Comparison of ENCODE assay signal across 16 cellular contexts in the genomic region with DNA sequence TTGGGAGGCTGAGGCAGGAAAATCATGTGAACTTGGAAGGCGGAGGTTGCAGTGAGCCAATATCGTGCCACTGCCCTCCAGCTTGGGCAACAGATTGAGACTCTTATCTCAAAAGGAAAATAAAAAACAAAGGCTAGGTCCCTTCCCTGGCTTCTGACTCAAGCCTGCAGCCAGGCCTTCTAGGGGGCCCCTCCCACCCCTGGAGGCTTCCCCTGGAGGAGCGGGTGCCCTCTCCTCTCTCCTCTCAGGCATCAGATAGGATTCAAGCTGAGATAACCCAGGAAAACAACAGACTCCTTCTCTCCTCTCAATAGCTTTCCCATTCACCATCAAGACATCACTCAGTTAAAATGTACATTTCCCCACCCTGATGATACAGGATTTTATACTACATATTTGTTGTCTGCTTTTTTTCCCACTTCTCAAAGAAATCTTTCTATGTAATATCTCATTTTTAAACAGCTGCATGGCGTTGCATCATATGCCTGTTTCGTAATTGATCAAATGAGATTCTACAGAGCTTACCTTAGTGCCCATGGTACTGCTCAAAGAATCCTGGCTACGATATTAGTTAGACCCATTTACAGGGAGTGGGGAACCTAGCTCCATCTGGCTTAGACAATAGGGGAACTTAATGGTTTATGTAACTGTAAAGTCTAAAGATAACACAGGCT. TPM values are rescaled to one million over a fixed set of nuclear protein-coding genes. Genes with fewer than 3 reads are reported as not detected.
"Had no signal": no experiment of that assay in that cellular context is flagged by ENCODE, and none has a peak within 500 bp of the region (broad histone marks: within the 10 kb centered on the region; RNA-seq: fewer than 3 reads in every experiment).

No MANE protein-coding gene starts in this region.

- FAIRE-seq: keratinocyte, urothelium cell line had no signal

- DNase-seq: activated CD8-positive, alpha-beta T cell treated with anti-CD3 and anti-CD28 coated beads, Interleukin-2, amount 10 ng/mL, durations not matched to agents 7 days and 5 days; activated naive CD4-positive, alpha-beta T cell; endodermal cell; ovary; stimulated activated CD4-positive, alpha-beta T cell treated with anti-CD3 and anti-CD28 coated beads, Interleukin-4, amount 100 ng/mL, for 1 hour; stimulated activated naive CD8-positive, alpha-beta T cell treated with anti-CD3 and anti-CD28 coated beads, Interleukin-15, amount 100 ng/mL, for 72 hours had no signal

- H3K36me3 ChIP-seq: ovary had no signal

- H3K27ac Mint-ChIP-seq: activated CD8-positive, alpha-beta T cell treated with anti-CD3 and anti-CD28 coated beads, Interleukin-2, amount 10 ng/mL, durations not matched to agents 7 days and 5 days; activated T-helper 1 cell treated with anti-CD3 and anti-CD28 coated beads, Interleukin-12 subunit alpha, Interleukin-12 subunit beta, Interleukin-2, Interleukin-4 antibody, amounts not matched to agents 30 ng/mL and 10 ng/mL and 1 ng/mL, durations not matched to agents 14 hours and 24 hours and 36 hours; dendritic cell treated with granulocyte-macrophage colony-stimulating factor and Interleukin-4, amounts not matched to agents 40 ng/mL and 50 ng/mL, for 4 days; endodermal cell; stimulated activated naive CD8-positive, alpha-beta T cell treated with anti-CD3 and anti-CD28 coated beads, Interleukin-15, amount 100 ng/mL, for 72 hours had no signal

- ATAC-seq: activated CD8-positive, alpha-beta T cell treated with anti-CD3 and anti-CD28 coated beads, Interleukin-2, amount 10 ng/mL, durations not matched to agents 7 days and 5 days; stimulated activated naive CD8-positive, alpha-beta T cell treated with anti-CD3 and anti-CD28 coated beads, Interleukin-15, amount 100 ng/mL, for 72 hours had no signal

- H3K4me1 Mint-ChIP-seq: endodermal cell; stimulated activated naive CD8-positive, alpha-beta T cell treated with anti-CD3 and anti-CD28 coated beads, Interleukin-15, amount 100 ng/mL, for 72 hours had no signal

- H3K9me3 Mint-ChIP-seq: activated T-helper 1 cell treated with anti-CD3 and anti-CD28 coated beads, Interleukin-12 subunit alpha, Interleukin-12 subunit beta, Interleukin-2, Interleukin-4 antibody, amounts not matched to agents 30 ng/mL and 10 ng/mL and 1 ng/mL, durations not matched to agents 14 hours and 24 hours and 36 hours; central memory CD8-positive, alpha-beta T cell; dendritic cell treated with granulocyte-macrophage colony-stimulating factor and Interleukin-4, amounts not matched to agents 40 ng/mL and 50 ng/mL, for 4 days; stimulated activated naive CD8-positive, alpha-beta T cell treated with anti-CD3 and anti-CD28 coated beads, Interleukin-15, amount 100 ng/mL, for 72 hours had no signal

- H3K27ac ChIP-seq: ovary had no signal

- H3K27me3 ChIP-seq: ovary had no signal

- H3K4me3 ChIP-seq: ovary had no signal

- H3K9me3 ChIP-seq: ovary had no signal

- H3K4me3 Mint-ChIP-seq: activated CD8-positive, alpha-beta T cell treated with anti-CD3 and anti-CD28 coated beads, Interleukin-2, amount 10 ng/mL, durations not matched to agents 7 days and 5 days; activated T-helper 1 cell treated with anti-CD3 and anti-CD28 coated beads, Interleukin-12 subunit alpha, Interleukin-12 subunit beta, Interleukin-2, Interleukin-4 antibody, amounts not matched to agents 30 ng/mL and 10 ng/mL and 1 ng/mL, durations not matched to agents 14 hours and 24 hours and 36 hours; central memory CD8-positive, alpha-beta T cell; dendritic cell treated with granulocyte-macrophage colony-stimulating factor and Interleukin-4, amounts not matched to agents 40 ng/mL and 50 ng/mL, for 4 days; endodermal cell; stimulated activated naive CD8-positive, alpha-beta T cell treated with anti-CD3 and anti-CD28 coated beads, Interleukin-15, amount 100 ng/mL, for 72 hours had no signal

RNA-seq across cellular contexts. Expression of a gene that starts 20.6 kb away (rescaled TPM):
- total RNA-seq: activated T-helper 1 cell treated with anti-CD3 and anti-CD28 coated beads, Interleukin-12 subunit alpha, Interleukin-12 subunit beta, Interleukin-2, Interleukin-4 antibody, amounts not matched to agents 30 ng/mL and 10 ng/mL and 1 ng/mL, durations not matched to agents 14 hours and 24 hours and 36 hours; mesenteric fat pad had no signal
- polyA plus RNA-seq: keratinocyte had no signal

RNA-seq across cellular contexts. Expression of a gene that starts 20.8 kb away (rescaled TPM):
- total RNA-seq: activated T-helper 1 cell treated with anti-CD3 and anti-CD28 coated beads, Interleukin-12 subunit alpha, Interleukin-12 subunit beta, Interleukin-2, Interleukin-4 antibody, amounts not matched to agents 30 ng/mL and 10 ng/mL and 1 ng/mL, durations not matched to agents 14 hours and 24 hours and 36 hours; endodermal cell; liver; mesenteric fat pad; ovary had no signal
- polyA plus RNA-seq: esophagus, keratinocyte, liver, neural cell, ovary, thymus had no signal
